ENCODE assay signal across 12 cellular contexts in the genomic region with DNA sequence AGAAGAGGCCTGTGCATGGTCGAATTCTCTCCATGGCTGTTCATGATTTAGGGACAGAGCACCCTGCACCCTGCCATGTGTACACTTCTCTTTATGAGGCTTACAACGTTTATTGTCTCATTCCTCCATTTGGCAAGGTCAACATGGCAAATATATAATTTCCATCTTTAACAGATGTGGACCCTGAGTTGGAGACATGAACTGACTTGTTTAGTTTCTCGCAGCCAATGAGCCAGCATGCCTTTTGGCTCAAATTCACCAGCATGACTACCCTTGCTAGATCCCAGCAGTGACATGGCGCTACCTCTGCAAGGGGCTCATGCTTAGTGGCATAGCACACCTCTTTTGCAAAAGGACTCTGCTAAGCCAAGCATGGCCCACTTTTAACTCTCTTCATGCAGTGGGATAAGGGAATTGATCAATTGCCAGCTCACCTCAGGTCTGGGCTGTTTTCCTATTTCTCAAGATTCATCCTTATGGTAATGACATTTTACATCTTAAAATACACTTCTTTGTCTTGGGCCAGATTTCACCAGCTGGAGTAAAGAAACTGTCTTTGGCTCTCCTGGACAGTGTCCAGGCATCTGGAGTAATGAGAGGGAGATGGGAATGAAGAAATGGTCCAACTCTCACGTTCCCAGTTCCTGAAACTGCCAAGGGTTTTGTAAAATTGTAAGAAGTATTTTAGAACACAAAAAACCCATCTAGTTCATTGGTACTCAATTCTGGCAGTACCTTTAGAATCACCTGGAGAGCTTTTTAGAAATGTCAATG.
A peak's percentile ranks its signal among the peaks of the same experiment; 100 is the strongest.
DNase-seq lines count a peak whose midpoint lies in the region; TF ChIP-seq lines count a peak whose summit lies in the region.
"Had no signal": no experiment of that assay in that cellular context is flagged by ENCODE, and none has a peak within 500 bp of the region (broad histone marks: within the 10 kb centered on the region; RNA-seq: fewer than 3 reads in every experiment).

No MANE protein-coding gene starts in this region.

- H3K36me3 ChIP-seq in OCI-LY3 (replicated peaks; ENCODE audit: low read depth, low read length) = peaks cover 4% of the 10 kb centered on the region
- H3K36me3 ChIP-seq: SJSA1 had no signal

- no peaks in the 10 kb centered on the region; the same call in 1 of the 2 replicates for H3K79me2 ChIP-seq in OCI-LY3 (ENCODE audit: low read length)

- no peak overlapping the region for H2AFZ ChIP-seq in OCI-LY3 (ENCODE audit: low read depth, low read length)

- 60 to 68% methylated on average over 5 of the region's 5 CpGs for WGBS in lower leg skin, 2 donors

- peak overlapping the region; percentile 78 for H3K4me2 ChIP-seq in OCI-LY3 (ENCODE audit: low read length)

- H3K9ac ChIP-seq in OCI-LY3 (ENCODE audit: low read length) = no peak overlapping the region

- H3K27ac ChIP-seq in OCI-LY3 (ENCODE audit: low read length) = no peak overlapping the region

- H3K4me3 ChIP-seq in LNCaP clone FGC (ENCODE audit: low read depth, low read length) = no peak overlapping the region
- no peak overlapping the region for H3K4me3 ChIP-seq in OCI-LY3 (ENCODE audit: low read length)
- H3K4me3 ChIP-seq in lower leg skin (ENCODE audit: low read depth, poor library complexity, severe bottlenecking) = no peak overlapping the region
- H3K4me3 ChIP-seq: SJSA1 had no signal

- TF ChIP-seq CTCF in LNCaP clone FGC (IDR thresholded peaks at IDR 0.05; ENCODE audit: control insufficient read depth, extremely low read depth, insufficient read depth) (no peak), OCI-LY3 (IDR thresholded peaks at IDR 0.05; ENCODE audit: low read depth, low read length) (no peak), lower leg skin (IDR thresholded peaks at IDR 0.05) (no peak)

- H3K27me3 ChIP-seq in OCI-LY3 (ENCODE audit: low read depth, low read length) = no peaks in the 10 kb centered on the region
- H3K27me3 ChIP-seq: SJSA1 had no signal

- H3K4me1 ChIP-seq in OCI-LY3 (ENCODE audit: low read length) = peaks cover 49% of the 10 kb centered on the region

- intact Hi-C loops in lower leg skin (cut with DNase I; ENCODE audit: low total_unique reads) = no loop called here

- H4K20me1 ChIP-seq in OCI-LY3 (ENCODE audit: insufficient read depth, low read length) = no peaks in the 10 kb centered on the region

- H3K9me3 ChIP-seq in OCI-LY3 (ENCODE audit: insufficient read depth, low read length) = no peaks in the 10 kb centered on the region
- H3K9me3 ChIP-seq: SJSA1 had no signal

- no peak for TF ChIP-seq POLR2A in lower leg skin (IDR thresholded peaks at IDR 0.05)

- DNase-seq in COLO668 (lab: John Stamatoyannopoulos, UW; ENCODE audit: unreplicated experiment) (peak; percentile 16), LNCaP clone FGC (ENCODE audit: low read depth) (peak; percentile 85), mucosa of gallbladder (ENCODE audit: low spot score) (peak; percentile 17), lower leg skin (ENCODE audit: low spot score in 2 of 2) (no peak), amniotic stem cell (lab: John Stamatoyannopoulos, UW) (no peak), D341Med (ENCODE audit: low spot score) (no peak)
- no peak for DNase-seq in activated effector memory CD4-positive, alpha-beta T cell treated with Interleukin-2 at 50 U/mL for 16 hours
- DNase-seq: effector CD8-positive, alpha-beta T cell; head of caudate nucleus; NK-92 treated with Interleukin-12 subunit alpha and Interleukin-12 subunit beta, amount 100 ng/mL, for 24 hours had no signal

Comparison
In these comparisons a context has a peak if more than half of its experiments do, and no peak if none do; other contexts are left out.
1. DNase-seq: peak in COLO668 (single experiment), LNCaP clone FGC (single experiment) and mucosa of gallbladder (single experiment); none in lower leg skin (0 of 2), amniotic stem cell (single experiment), D341Med (single experiment) and activated effector memory CD4-positive, alpha-beta T cell treated with Interleukin-2 at 50 U/mL for 16 hours (single experiment).